ENCODE assay signal across 9 cellular contexts in the genomic region with DNA sequence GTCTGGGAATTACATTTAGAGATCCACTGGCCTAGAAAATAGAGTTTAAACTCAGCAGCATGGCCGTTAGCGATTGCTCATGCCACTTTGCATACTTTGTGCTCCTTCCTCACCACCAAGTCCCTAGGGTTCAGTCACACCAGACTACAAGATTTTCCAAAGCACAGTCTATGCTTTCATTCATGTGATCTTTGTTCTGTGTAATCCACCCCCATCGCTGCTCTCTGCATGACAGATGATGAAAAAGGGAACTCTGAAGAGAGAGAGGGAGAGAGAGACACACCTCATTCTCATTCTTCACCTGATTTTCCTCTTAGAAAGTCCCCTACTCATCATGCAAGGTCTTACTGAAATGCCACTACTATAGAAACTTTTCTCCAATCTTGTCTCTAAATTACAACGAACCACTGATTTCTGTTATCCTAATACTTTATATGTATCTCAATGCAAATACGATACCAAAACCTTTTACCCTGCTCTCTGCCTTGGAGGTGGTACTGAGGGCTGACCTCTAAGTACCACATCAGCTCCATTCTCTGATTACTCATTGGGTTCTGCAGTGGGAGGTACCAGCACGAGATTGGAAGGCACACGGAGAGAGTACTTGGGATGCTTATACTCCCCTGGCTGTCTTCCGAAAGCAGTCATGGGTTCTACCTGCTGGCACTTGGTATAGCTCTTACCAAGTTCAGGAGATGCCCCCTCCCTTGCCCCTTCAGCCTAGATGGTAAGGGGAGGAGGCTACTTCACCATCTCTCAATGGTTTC. TPM values are rescaled to one million over a fixed set of nuclear protein-coding genes. Genes with fewer than 3 reads are reported as not detected.
DNase-seq lines count a peak whose midpoint lies in the region; ATAC-seq and TF ChIP-seq lines count a peak whose summit lies in the region.
"Had no signal": no experiment of that assay in that cellular context is flagged by ENCODE, and none has a peak within 500 bp of the region (broad histone marks: within the 10 kb centered on the region; RNA-seq: fewer than 3 reads in every experiment).

No MANE protein-coding gene starts in this region.

- H2AFZ ChIP-seq in DND-41 (ENCODE audit: low read depth, low read length) = peak overlapping the region; percentile 18; the same call in 1 of the 2 replicates
- H2AFZ ChIP-seq: parathyroid adenoma had no signal

- H3K4me3 ChIP-seq in DND-41 (ENCODE audit: low read depth in 1 of 2, low read length in 2 of 2) = no peak overlapping the region
- no peak overlapping the region for H3K4me3 ChIP-seq in body of pancreas

- peak overlapping the region; percentile 9 for H3K4me3 Mint-ChIP-seq in activated naive CD8-positive, alpha-beta T cell treated with anti-CD3 and anti-CD28 coated beads, Interleukin-2, amount 10 ng/mL, durations not matched to agents 7 days and 5 days

- TF ChIP-seq POLR2A in body of pancreas (IDR thresholded peaks at IDR 0.05) = no peak

- intact Hi-C loops in body of pancreas (cut with DNase I) = no loop called here

- no peak for ATAC-seq in DND-41 (ENCODE audit: insufficient read depth, low read depth)
- peak; percentile 84 for ATAC-seq in GM19455 (IDR thresholded peaks at IDR 0.05; ENCODE audit: unreplicated experiment)
- peak; percentile 82 for ATAC-seq in HG03439 (IDR thresholded peaks at IDR 0.05; ENCODE audit: unreplicated experiment)
- peak; percentile 12 for ATAC-seq in activated naive CD8-positive, alpha-beta T cell treated with anti-CD3 and anti-CD28 coated beads, Interleukin-2, amount 10 ng/mL, durations not matched to agents 7 days and 5 days (ENCODE audit: low read depth)
- ATAC-seq in body of pancreas = no peak

- no peak for DNase-seq in DND-41
- no peak for DNase-seq in activated naive CD8-positive, alpha-beta T cell treated with anti-CD3 and anti-CD28 coated beads, Interleukin-2, amount 10 ng/mL, durations not matched to agents 7 days and 5 days
- DNase-seq in iPS-NIHi7 (ENCODE audit: extremely low spot score) = no peak
- DNase-seq in NCI-H2196 treated with DMSO at 0.1 percent for 48 hours (lab: John Stamatoyannopoulos, UW; ENCODE audit: unreplicated experiment) = no peak
- DNase-seq in dermis blood vessel endothelial cell = no peak
- no peak for DNase-seq in body of pancreas

- H3K4me1 Mint-ChIP-seq in activated naive CD8-positive, alpha-beta T cell treated with anti-CD3 and anti-CD28 coated beads, Interleukin-2, amount 10 ng/mL, durations not matched to agents 7 days and 5 days = peaks cover 47% of the 10 kb centered on the region

- H3K27me3 ChIP-seq in DND-41 (ENCODE audit: insufficient read depth, low read length, poor library complexity) (no peaks in the 10 kb centered on the region), body of pancreas (no peaks in the 10 kb centered on the region)

- H3K79me2 ChIP-seq in DND-41 (ENCODE audit: insufficient read depth, low read length) = peaks cover 15% of the 10 kb centered on the region
- H3K79me2 ChIP-seq: parathyroid adenoma had no signal

- H3K9ac ChIP-seq in DND-41 (ENCODE audit: low read depth, low read length) = no peak overlapping the region
- H3K9ac ChIP-seq: parathyroid adenoma had no signal

- WGBS in body of pancreas, 2 donors = 74 to 75% methylated on average over 8 of the region's 8 CpGs

- H4K20me1 ChIP-seq in DND-41 (ENCODE audit: insufficient read depth, low read length) = no peaks in the 10 kb centered on the region

- peaks cover 3% of the 10 kb centered on the region for H3K9me3 Mint-ChIP-seq in activated naive CD8-positive, alpha-beta T cell treated with anti-CD3 and anti-CD28 coated beads, Interleukin-2, amount 10 ng/mL, durations not matched to agents 7 days and 5 days

- peak overlapping the region; percentile 72; the same call in 1 of the 2 replicates for H3K4me2 ChIP-seq in DND-41 (ENCODE audit: insufficient read depth, low read length)

- peak overlapping the region; percentile 28 for H3K27ac Mint-ChIP-seq in activated naive CD8-positive, alpha-beta T cell treated with anti-CD3 and anti-CD28 coated beads, Interleukin-2, amount 10 ng/mL, durations not matched to agents 7 days and 5 days

- POLR2A ChIA-PET in activated naive CD8-positive, alpha-beta T cell treated with anti-CD3 and anti-CD28 coated beads, Interleukin-2, amount 10 ng/mL, durations not matched to agents 7 days and 5 days (lab: Charles Lee) = interaction anchor here (1.0 to 5.0 kb wide), 5 partner anchors 11 to 159 kb away, joined by 3 to 56 read pairs (median 5); partner anchors contain the start of genes DTX3L, PARP14 and PARP9

- H3K27ac ChIP-seq in DND-41 (ENCODE audit: low read length) (peak overlapping the region; percentile 38; the same call in 1 of the 2 replicates), body of pancreas (no peak overlapping the region)
- H3K27ac ChIP-seq: parathyroid adenoma had no signal

- no peaks in the 10 kb centered on the region for H3K27me3 Mint-ChIP-seq in activated naive CD8-positive, alpha-beta T cell treated with anti-CD3 and anti-CD28 coated beads, Interleukin-2, amount 10 ng/mL, durations not matched to agents 7 days and 5 days

- H3K9me3 ChIP-seq in DND-41 (ENCODE audit: insufficient read depth, low read length, severe bottlenecking) = peaks cover 2% of the 10 kb centered on the region
- no peaks in the 10 kb centered on the region for H3K9me3 ChIP-seq in body of pancreas

- H3K4me1 ChIP-seq in DND-41 (ENCODE audit: insufficient read depth, low read length) (peaks cover 32% of the 10 kb centered on the region), body of pancreas (peaks cover 12% of the 10 kb centered on the region)

- TF ChIP-seq CTCF in DND-41 (IDR thresholded peaks at IDR 0.05; ENCODE audit: borderline replicate concordance, extremely low read depth, low read length, poor library complexity, severe bottlenecking) (no peak), body of pancreas (IDR thresholded peaks at IDR 0.05) (no peak)

- peaks cover 25% of the 10 kb centered on the region for H3K36me3 ChIP-seq in DND-41 (ENCODE audit: insufficient read depth, low read length)
- no peaks in the 10 kb centered on the region for H3K36me3 ChIP-seq in body of pancreas (replicated peaks in 1 of 2; ENCODE audit: insufficient read depth in 1 of 2, low read depth in 2 of 2)

- H3K36me3 Mint-ChIP-seq in activated naive CD8-positive, alpha-beta T cell treated with anti-CD3 and anti-CD28 coated beads, Interleukin-2, amount 10 ng/mL, durations not matched to agents 7 days and 5 days = peaks cover 31% of the 10 kb centered on the region

RNA-seq across cellular contexts. Expression of gene PARP15, which starts 1.1 kb away (rescaled TPM):
- total RNA-seq in activated naive CD8-positive, alpha-beta T cell treated with anti-CD3 and anti-CD28 coated beads, Interleukin-2, amount 10 ng/mL, durations not matched to agents 7 days and 5 days = 10 to 100 TPM; 49.1 to 52.8 TPM
- total RNA-seq in dermis blood vessel endothelial cell (0.17 and 0.47 TPM in 2 replicates), body of pancreas (under 1 TPM in 1 of 2 donors, not detected in 1; 0.52 TPM)

RNA-seq across cellular contexts. Expression of gene DTX3L, which starts 12.2 kb away (rescaled TPM):
- 100 to 1,000 TPM; 116 to 117 TPM for total RNA-seq in activated naive CD8-positive, alpha-beta T cell treated with anti-CD3 and anti-CD28 coated beads, Interleukin-2, amount 10 ng/mL, durations not matched to agents 7 days and 5 days
- total RNA-seq in dermis blood vessel endothelial cell (23.8 and 36.4 TPM in 2 replicates), body of pancreas (10 to 100 TPM; 13.5 to 17.6 TPM)

RNA-seq across cellular contexts. Expression of gene PARP9, which starts 12.3 kb away (rescaled TPM):
- total RNA-seq in activated naive CD8-positive, alpha-beta T cell treated with anti-CD3 and anti-CD28 coated beads, Interleukin-2, amount 10 ng/mL, durations not matched to agents 7 days and 5 days = 100 to 1,000 TPM; 107 to 114 TPM
- total RNA-seq in dermis blood vessel endothelial cell = 23.0 and 23.4 TPM in 2 replicates
- 10 to 100 TPM; 13.2 to 17.1 TPM for total RNA-seq in body of pancreas

Comparison
In these comparisons a context has a peak if more than half of its experiments do, and no peak if none do; other contexts are left out.
1. ATAC-seq: peak in GM19455 (single experiment), HG03439 (single experiment) and activated naive CD8-positive, alpha-beta T cell treated with anti-CD3 and anti-CD28 coated beads, Interleukin-2, amount 10 ng/mL, durations not matched to agents 7 days and 5 days (single experiment); none in DND-41 (single experiment) and body of pancreas (single experiment).
2. RNA of gene PARP15, which starts 1.1 kb away (total RNA-seq): 49.1 to 52.8 TPM in activated naive CD8-positive, alpha-beta T cell treated with anti-CD3 and anti-CD28 coated beads, Interleukin-2, amount 10 ng/mL, durations not matched to agents 7 days and 5 days; 0.52 TPM in body of pancreas and 0.17 to 0.47 TPM in dermis blood vessel endothelial cell; every median in the first group is over 10 times any median in the second.